13 cellular contexts compared by ENCODE assay signal in genomic region chr16:27223226-27223610, GRCh38. TPM values are rescaled to one million over a fixed set of nuclear protein-coding genes. Genes with fewer than 3 reads are reported as not detected.
DNase-seq lines count a peak whose midpoint lies in the region; ATAC-seq and TF ChIP-seq lines count a peak whose summit lies in the region.
"Had no signal": no experiment of that assay in that cellular context is flagged by ENCODE, and none has a peak within 500 bp of the region (broad histone marks: within the 10 kb centered on the region; RNA-seq: fewer than 3 reads in every experiment).

No MANE protein-coding gene starts in this region.

- no peak overlapping the region for H3K27ac ChIP-seq in OCI-LY3 (ENCODE audit: low read length)
- peak overlapping the region; percentile 86 for H3K27ac ChIP-seq in fibroblast of lung (ENCODE audit: insufficient read depth, low read length)
- peak overlapping the region; percentile 56 to 74 (median 65) for H3K27ac ChIP-seq in gastrocnemius medialis
- no peak overlapping the region for H3K27ac ChIP-seq in PC-3 (ENCODE audit: low read length)

- no peaks in the 10 kb centered on the region for H3K9me3 ChIP-seq in OCI-LY3 (ENCODE audit: insufficient read depth, low read length)
- no peaks in the 10 kb centered on the region for H3K9me3 ChIP-seq in fibroblast of lung (ENCODE audit: control insufficient read depth, insufficient read depth, low read depth, low read length)
- H3K9me3 ChIP-seq in gastrocnemius medialis = no peaks in the 10 kb centered on the region
- no peaks in the 10 kb centered on the region for H3K9me3 ChIP-seq in PC-3 (ENCODE audit: low read length)

- H4K20me1 ChIP-seq in OCI-LY3 (ENCODE audit: insufficient read depth, low read length) = no peaks in the 10 kb centered on the region
- no peaks in the 10 kb centered on the region for H4K20me1 ChIP-seq in fibroblast of lung (ENCODE audit: control insufficient read depth, extremely low read depth, insufficient read depth, low read length)
- H4K20me1 ChIP-seq in PC-3 (ENCODE audit: low read length) = no peaks in the 10 kb centered on the region

- no peaks in the 10 kb centered on the region for H3K27me3 Mint-ChIP-seq in T-helper 2 cell treated with Interferon-gamma antibody and Interleukin-4, amounts not matched to agents 5 μg/mL and 100 μg/mL, for 36 hours (ENCODE audit: low read depth)
- H3K27me3 Mint-ChIP-seq: activated B cell treated with CpG ODN at 0.5 μM for 24 hours had no signal

- H3K36me3 Mint-ChIP-seq in T-helper 2 cell treated with Interferon-gamma antibody and Interleukin-4, amounts not matched to agents 5 μg/mL and 100 μg/mL, for 36 hours (ENCODE audit: low read depth) = peaks cover 33% of the 10 kb centered on the region

- no peak for DNase-seq in GM06990 (ENCODE audit: extremely low read depth, insufficient read length)
- DNase-seq in fibroblast of lung (ENCODE audit: low read depth in 2 of 2) = no peak
- no peak for DNase-seq in gastrocnemius medialis
- DNase-seq in LoVo (ENCODE audit: low spot score) = no peak
- DNase-seq in T-helper 2 cell treated with Interferon-gamma antibody and Interleukin-4, amounts not matched to agents 5 μg/mL and 100 μg/mL, for 36 hours (ENCODE audit: low spot score) = no peak
- no peak for DNase-seq in PC-3
- DNase-seq: activated B cell treated with CpG ODN at 0.5 μM for 24 hours; stimulated activated CD4-positive, alpha-beta T cell treated with anti-CD3 and anti-CD28 coated beads, Interleukin-4, amount 100 ng/mL, for 4 hours; stimulated activated naive CD4-positive, alpha-beta T cell treated with Interleukin-2 at 50 U/mL for 16 hours had no signal

- no TSS peak for BruUV-seq in PC-3 (replicated peaks; lab: Mats Ljungman, UMichigan)

- no peak for TF ChIP-seq POLR2A in gastrocnemius medialis (IDR thresholded peaks at IDR 0.05)

- H3K9me3 Mint-ChIP-seq in T-helper 2 cell treated with Interferon-gamma antibody and Interleukin-4, amounts not matched to agents 5 μg/mL and 100 μg/mL, for 36 hours = no peaks in the 10 kb centered on the region
- H3K9me3 Mint-ChIP-seq: activated B cell treated with CpG ODN at 0.5 μM for 24 hours, CD14-positive monocyte had no signal

- H3K79me2 ChIP-seq in OCI-LY3 (ENCODE audit: low read length) (no peaks in the 10 kb centered on the region), fibroblast of lung (ENCODE audit: control insufficient read depth, insufficient read depth, low read length) (no peaks in the 10 kb centered on the region), PC-3 (ENCODE audit: low read length) (no peaks in the 10 kb centered on the region)

- H3K4me3 Mint-ChIP-seq in T-helper 2 cell treated with Interferon-gamma antibody and Interleukin-4, amounts not matched to agents 5 μg/mL and 100 μg/mL, for 36 hours = no peak overlapping the region
- H3K4me3 Mint-ChIP-seq: activated B cell treated with CpG ODN at 0.5 μM for 24 hours, CD14-positive monocyte had no signal

- H3K4me3 ChIP-seq in GM06990 (replicated peaks; ENCODE audit: low read depth, low read length) (no peak overlapping the region), OCI-LY3 (ENCODE audit: low read length) (no peak overlapping the region), fibroblast of lung (replicated peaks in 1 of 4; ENCODE audit: control extremely low read depth in 1 of 4, insufficient read depth in 1 of 4, low read depth in 3 of 4, low read length in 4 of 4) (no peak overlapping the region), gastrocnemius medialis (no peak overlapping the region), PC-3 (ENCODE audit: low read length) (no peak overlapping the region)

- CTCF ChIA-PET in PC-3 (lab: Charles Lee) = no interaction called here

- H3K4me2 ChIP-seq in OCI-LY3 (ENCODE audit: low read length) (no peak overlapping the region), fibroblast of lung (ENCODE audit: extremely low read depth, insufficient read depth, low read length) (no peak overlapping the region), PC-3 (ENCODE audit: low read length) (no peak overlapping the region)

- no peaks in the 10 kb centered on the region for H3F3A ChIP-seq in PC-3 (ENCODE audit: low read length, unreplicated experiment)

- H3K9me2 ChIP-seq in PC-3 (replicated peaks; ENCODE audit: low read length) = no peaks in the 10 kb centered on the region

- H3K9ac ChIP-seq in OCI-LY3 (ENCODE audit: low read length) = no peak overlapping the region
- H3K9ac ChIP-seq in fibroblast of lung (ENCODE audit: insufficient read depth, low read length) = no peak overlapping the region
- H3K9ac ChIP-seq in PC-3 (ENCODE audit: low read length) = no peak overlapping the region
- H3K9ac ChIP-seq: KMS-11 had no signal

- H2AFZ ChIP-seq in OCI-LY3 (ENCODE audit: low read depth, low read length) (no peak overlapping the region), fibroblast of lung (ENCODE audit: low read length) (no peak overlapping the region), PC-3 (ENCODE audit: low read length) (no peak overlapping the region)

- POLR2A ChIA-PET in PC-3 (lab: Charles Lee; ENCODE audit: unreplicated experiment) = no interaction called here

- no peaks in the 10 kb centered on the region for H3K4me1 ChIP-seq in OCI-LY3 (ENCODE audit: low read length)
- peaks cover 19% of the 10 kb centered on the region for H3K4me1 ChIP-seq in fibroblast of lung (ENCODE audit: control insufficient read depth, extremely low read depth, insufficient read depth, low read length)
- H3K4me1 ChIP-seq in gastrocnemius medialis = peaks cover 11 to 18% of the 10 kb centered on the region in 2 donors
- H3K4me1 ChIP-seq in PC-3 (ENCODE audit: insufficient read depth, low read length) = no peaks in the 10 kb centered on the region

- in situ Hi-C loops in gastrocnemius medialis (cut with MboI; ENCODE audit: low sequenced_read_pairs in 4 of 4) = loop anchor here in 1 of 4 donors (25.0 kb wide), 1 partner anchor 339 kb away; the partner anchor contains the start of gene KATNIP

- H3K27me3 ChIP-seq in GM06990 (replicated peaks; ENCODE audit: control insufficient read depth, insufficient read depth, low read length) (no peaks in the 10 kb centered on the region), OCI-LY3 (ENCODE audit: low read depth, low read length) (no peaks in the 10 kb centered on the region), fibroblast of lung (ENCODE audit: control insufficient read depth, insufficient read depth, low read length) (no peaks in the 10 kb centered on the region), gastrocnemius medialis (no peaks in the 10 kb centered on the region), PC-3 (ENCODE audit: low read length) (no peaks in the 10 kb centered on the region)

- peaks cover 9% of the 10 kb centered on the region for H3K36me3 ChIP-seq in GM06990 (ENCODE audit: control insufficient read depth, insufficient read depth, low read length)
- no peaks in the 10 kb centered on the region for H3K36me3 ChIP-seq in OCI-LY3 (replicated peaks; ENCODE audit: low read depth, low read length)
- H3K36me3 ChIP-seq in fibroblast of lung (ENCODE audit: control insufficient read depth, insufficient read depth, low read length) = peaks cover 10% of the 10 kb centered on the region
- H3K36me3 ChIP-seq in gastrocnemius medialis = no peaks in the 10 kb centered on the region
- no peaks in the 10 kb centered on the region for H3K36me3 ChIP-seq in PC-3 (ENCODE audit: low read depth, low read length)

- intact Hi-C loops in gastrocnemius medialis (cut with DNase I; ENCODE audit: low total_unique reads) = no loop called here
- intact Hi-C loops in PC-3 (cut with micrococcal nuclease) = no loop called here

- no peak overlapping the region for H3K27ac Mint-ChIP-seq in T-helper 2 cell treated with Interferon-gamma antibody and Interleukin-4, amounts not matched to agents 5 μg/mL and 100 μg/mL, for 36 hours
- H3K27ac Mint-ChIP-seq: activated B cell treated with CpG ODN at 0.5 μM for 24 hours had no signal

- peaks cover 11% of the 10 kb centered on the region for H3K4me1 Mint-ChIP-seq in T-helper 2 cell treated with Interferon-gamma antibody and Interleukin-4, amounts not matched to agents 5 μg/mL and 100 μg/mL, for 36 hours (ENCODE audit: low read depth)

- TF ChIP-seq CTCF in GM06990 (IDR thresholded peaks at IDR 0.05; ENCODE audit: insufficient read depth, low read length, poor library complexity, severe bottlenecking) (peak; percentile 8), OCI-LY3 (IDR thresholded peaks at IDR 0.05; ENCODE audit: low read depth, low read length) (peak; percentile 16; the same call in 1 of the 2 replicates), fibroblast of lung (conservative IDR thresholded peaks at IDR 0.05 in 1 of 2, IDR thresholded peaks at IDR 0.05 in 1 of 2; ENCODE audit: low read depth in 1 of 2, low read length in 2 of 2) (no peak), gastrocnemius medialis (IDR thresholded peaks at IDR 0.05 in 4 of 5, conservative IDR thresholded peaks at IDR 0.05 in 1 of 5) (no peak), PC-3 (conservative IDR thresholded peaks at IDR 0.05; ENCODE audit: low read depth, low read length) (no peak)

- ATAC-seq in gastrocnemius medialis = no peak
- ATAC-seq in HG02642 (IDR thresholded peaks at IDR 0.05; ENCODE audit: poor library complexity, unreplicated experiment) = no peak
- no peak for ATAC-seq in PC-3

RNA-seq across cellular contexts. Expression of gene KDM8, which starts 19.9 kb away (rescaled TPM):
- 1.8 and 3.6 TPM in 2 replicates for total RNA-seq in fibroblast of lung
- 2.0 and 2.9 TPM in 2 replicates for polyA plus RNA-seq in fibroblast of lung
- polyA plus RNA-seq in fibroblast of lung (2012) = 2.9 and 3.8 TPM in 2 replicates
- 7.1 and 8.2 TPM in 2 replicates for polyA minus RNA-seq in fibroblast of lung (ENCODE audit: low replicate concordance)
- total RNA-seq in gastrocnemius medialis = 1 to 10 TPM; 3.2 to 6.3 (median 5.1) TPM
- 5.0 and 7.8 TPM in 2 replicates for total RNA-seq in PC-3 (2014; rRNA removed)

RNA-seq across cellular contexts. Expression of gene NSMCE1, which starts 45.4 kb away (rescaled TPM):
- total RNA-seq in fibroblast of lung (124 and 142 TPM in 2 replicates), gastrocnemius medialis (10 to 100 TPM; 20.2 to 29.1 (median 22.0) TPM), PC-3 (2014; rRNA removed) (25.9 and 32.5 TPM in 2 replicates)
- 48.8 and 62.3 TPM in 2 replicates for polyA plus RNA-seq in fibroblast of lung
- polyA plus RNA-seq in fibroblast of lung (2012) = 99.0 and 130 TPM in 2 replicates
- polyA minus RNA-seq in fibroblast of lung (ENCODE audit: low replicate concordance) = 141 and 163 TPM in 2 replicates

Comparison
In these comparisons a context has a peak if more than half of its experiments do, and no peak if none do; other contexts are left out.
1. CTCF ChIP-seq: peak in GM06990 (single experiment) and OCI-LY3 (single experiment); none in fibroblast of lung (0 of 2), gastrocnemius medialis (0 of 5) and PC-3 (single experiment).
2. H3K27ac ChIP-seq: peak in fibroblast of lung (single experiment) and gastrocnemius medialis (4 of 4); none in OCI-LY3 (single experiment) and PC-3 (single experiment).